In genomic region chr10:95542330-95542729, GRCh38 we compare ENCODE assay signal across 12 cellular contexts. TPM values are rescaled to one million over a fixed set of nuclear protein-coding genes. Genes with fewer than 3 reads are reported as not detected.
DNase-seq lines count a peak whose midpoint lies in the region; ATAC-seq and TF ChIP-seq lines count a peak whose summit lies in the region.
"Had no signal": no experiment of that assay in that cellular context is flagged by ENCODE, and none has a peak within 500 bp of the region (broad histone marks: within the 10 kb centered on the region; RNA-seq: fewer than 3 reads in every experiment).

No MANE protein-coding gene starts in this region.

- peak overlapping the region; percentile 28 to 34 for H3K27ac ChIP-seq in esophagus (ENCODE audit: low read depth in 2 of 2, low read length in 1 of 2)
- H3K27ac ChIP-seq in lower lobe of right lung: peak overlapping the region; percentile 65
- peak overlapping the region; percentile 47 for H3K27ac ChIP-seq in upper lobe of right lung

- DNase-seq in NCI-H1092 treated with DMSO at 0.1 percent for 48 hours (lab: John Stamatoyannopoulos, UW): peak; percentile 23
- no peak for DNase-seq in NCI-H1092 (lab: John Stamatoyannopoulos, UW)
- no peak for DNase-seq in lower lobe of right lung
- no peak for DNase-seq in upper lobe of right lung
- DNase-seq in stimulated activated CD4-positive, alpha-beta T cell treated with anti-CD3 and anti-CD28 coated beads, Interleukin-1b, Interleukin-23, amount 100 ng/mL, for 48 hours: no peak
- no peak for DNase-seq in D341Med (ENCODE audit: low spot score)
- DNase-seq: activated CD8-positive, alpha-beta memory T cell treated with anti-CD3 and anti-CD28 coated beads for 24 hours; amniotic stem cell; CD4-positive, CD25-positive, alpha-beta regulatory T cell; SK-N-SH had no signal

- H3K36me3 ChIP-seq in esophagus (ENCODE audit: control insufficient read depth in 2 of 2, insufficient read depth in 2 of 2, low read length in 1 of 2) (no peaks in the 10 kb centered on the region), lower lobe of right lung (no peaks in the 10 kb centered on the region), upper lobe of right lung (no peaks in the 10 kb centered on the region)

- peak; percentile 39 to 69 for ATAC-seq in lower lobe of right lung
- peak; percentile 26 for ATAC-seq in upper lobe of right lung
- ATAC-seq in GM21786 (IDR thresholded peaks at IDR 0.05; ENCODE audit: unreplicated experiment): no peak

- H3K9me3 ChIP-seq in esophagus (ENCODE audit: control insufficient read depth in 2 of 2, insufficient read depth in 1 of 2, low read depth in 1 of 2, low read length in 1 of 2) (no peaks in the 10 kb centered on the region), lower lobe of right lung (no peaks in the 10 kb centered on the region), upper lobe of right lung (no peaks in the 10 kb centered on the region)
- H3K9me3 ChIP-seq: SK-N-SH had no signal

- intact Hi-C loops in lower lobe of right lung (cut with DNase I) (no loop called here), upper lobe of right lung (cut with DNase I) (no loop called here)

- H3K4me3 ChIP-seq in esophagus (ENCODE audit: low read depth in 1 of 2, low read length in 2 of 2) (no peak overlapping the region), lower lobe of right lung (no peak overlapping the region), upper lobe of right lung (no peak overlapping the region)

- TF ChIP-seq CTCF in lower lobe of right lung (IDR thresholded peaks at IDR 0.05) (no peak), upper lobe of right lung (IDR thresholded peaks at IDR 0.05) (no peak)

- WGBS in esophagus, 2 donors: 55 to 73% methylated on average over 4 of the region's 4 CpGs

- no peaks in the 10 kb centered on the region for H3K27me3 ChIP-seq in esophagus (ENCODE audit: control insufficient read depth in 1 of 2, insufficient read depth in 2 of 2, low read length in 2 of 2)
- H3K27me3 ChIP-seq in lower lobe of right lung (ENCODE audit: low read depth): no peaks in the 10 kb centered on the region
- no peaks in the 10 kb centered on the region for H3K27me3 ChIP-seq in upper lobe of right lung

- H3K4me1 ChIP-seq in esophagus (ENCODE audit: control insufficient read depth in 2 of 2, insufficient read depth in 2 of 2, low read length in 1 of 2) (peaks cover 0 to 8% of the 10 kb centered on the region in 2 donors), lower lobe of right lung (peaks cover 36% of the 10 kb centered on the region), upper lobe of right lung (peaks cover 32% of the 10 kb centered on the region)

RNA-seq across cellular contexts. Expression of gene SORBS1, which starts 18.8 kb away (rescaled TPM):
- 10 to 100 TPM; 32.7 to 66.3 TPM for polyA plus RNA-seq in esophagus
- total RNA-seq in lower lobe of right lung: 58.2 TPM
- 50.7 TPM for total RNA-seq in upper lobe of right lung
